ENCODE assay signal across 1 cellular context in the genomic region with DNA sequence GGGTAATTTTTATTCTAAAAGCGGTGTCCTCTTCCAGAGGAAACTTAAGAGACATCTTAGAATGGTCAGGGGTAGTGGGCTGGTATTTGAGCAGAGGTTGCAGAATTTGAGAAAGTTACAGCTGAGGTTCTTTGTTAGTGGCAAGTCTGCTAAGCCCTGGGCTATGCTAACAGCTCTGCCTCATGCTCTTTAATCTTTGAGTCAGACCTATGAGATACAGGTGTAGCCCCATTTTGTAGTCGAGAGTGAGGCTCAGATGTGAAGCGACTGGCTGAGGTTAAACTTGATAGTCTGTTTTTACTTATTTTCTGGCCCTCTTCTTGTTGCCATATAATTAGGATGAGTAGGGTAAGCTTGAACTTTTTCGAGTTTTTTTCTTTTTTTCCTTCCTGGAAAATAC.
A peak's percentile ranks its signal among the peaks of the same experiment; 100 is the strongest.
TF ChIP-seq lines count a peak whose summit lies in the region.

No MANE protein-coding gene starts in this region.

TF ChIP-seq in H1, 55 proteins besides CTCF, POLR2A, EP300 and RAD21:
- TF ChIP-seq POLR2AphosphoS5 (IDR thresholded peaks at IDR 0.05; ENCODE audit: low read depth, low read length) = peak; percentile 63; the same call in 1 of the 2 replicates
- TF ChIP-seq MAFK (IDR thresholded peaks at IDR 0.05; ENCODE audit: low read depth, low read length) = no peak
